Comparison of ENCODE assay signal across 22 cellular contexts in the genomic region with DNA sequence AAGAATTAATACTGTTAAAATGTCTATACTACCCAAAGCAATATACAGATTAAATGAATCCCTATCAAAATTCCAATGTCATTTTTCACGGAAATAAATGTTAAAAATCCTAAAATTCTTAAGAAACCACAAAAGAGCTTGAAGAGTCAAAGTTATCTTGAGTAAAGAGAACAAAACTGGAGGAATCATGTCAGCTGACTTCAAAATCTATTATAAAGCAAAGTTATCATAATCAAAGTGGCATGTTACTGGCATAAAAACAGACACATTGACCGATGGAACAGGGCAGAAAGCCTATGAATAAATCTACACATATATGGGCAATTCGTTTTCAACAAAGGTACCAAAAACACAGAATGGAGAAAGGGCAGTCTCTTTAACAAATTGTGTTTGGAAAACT.
DNase-seq lines count a peak whose midpoint lies in the region; ATAC-seq, FAIRE-seq and TF ChIP-seq lines count a peak whose summit lies in the region.
"Had no signal": no experiment of that assay in that cellular context is flagged by ENCODE, and none has a peak within 500 bp of the region (broad histone marks: within the 10 kb centered on the region; RNA-seq: fewer than 3 reads in every experiment).

No MANE protein-coding gene starts in this region.

- no peak overlapping the region for H3K14ac ChIP-seq in IMR-90 (replicated peaks; ENCODE audit: low read depth, low read length)

- no peak for ATAC-seq in activated T-cell treated with anti-CD3 and anti-CD28 coated beads, Interleukin-2, amount 50 U/mL, for 72 hours (replicated peaks in 1 of 2)
- no peak for ATAC-seq in IMR-90 (ENCODE audit: low read depth)
- no peak for ATAC-seq in HG02759 (IDR thresholded peaks at IDR 0.05; ENCODE audit: unreplicated experiment)
- ATAC-seq in HG03520 (IDR thresholded peaks at IDR 0.05; ENCODE audit: unreplicated experiment) = no peak
- ATAC-seq: HepG2 had no signal

- in situ Hi-C loops in IMR-90 (cut with MboI; ENCODE audit: low sequenced_read_pairs) = no loop called here

- dilution Hi-C loops in IMR-90 (cut with HindIII; ENCODE audit: low sequenced_read_pairs, unreplicated experiment) = no loop called here

- H3K36me3 ChIP-seq in IMR-90 (ENCODE audit: control insufficient read depth, insufficient read depth, low read length) = no peaks in the 10 kb centered on the region; the same call in 1 of the 2 replicates
- no peaks in the 10 kb centered on the region for H3K36me3 ChIP-seq in astrocyte (ENCODE audit: insufficient read depth, low read length)
- no peaks in the 10 kb centered on the region for H3K36me3 ChIP-seq in skeletal muscle tissue (ENCODE audit: control insufficient read depth in 3 of 3, insufficient read depth in 3 of 3, low read length in 3 of 3)

- H2BK15ac ChIP-seq in IMR-90 (ENCODE audit: low read depth, low read length) = 0 out of 3 replicates have a peak overlapping the region, but pooled peaks have one; percentile 6

- H4K20me1 ChIP-seq in IMR-90 (ENCODE audit: insufficient read depth, low read length) (no peaks in the 10 kb centered on the region), astrocyte (ENCODE audit: insufficient read depth, low read length) (no peaks in the 10 kb centered on the region)

- H2BK20ac ChIP-seq in IMR-90 (ENCODE audit: low read depth, low read length) = peak overlapping the region; percentile 28

- no peak overlapping the region for H3K4me3 Mint-ChIP-seq in activated T-cell treated with anti-CD3 and anti-CD28 coated beads, Interleukin-2, amount 50 U/mL, for 72 hours
- H3K4me3 Mint-ChIP-seq in astrocyte (ENCODE audit: unreplicated experiment) = no peak overlapping the region
- H3K4me3 Mint-ChIP-seq: CD14-positive monocyte had no signal

- peak overlapping the region; percentile 15 for H3K27ac Mint-ChIP-seq in activated T-cell treated with anti-CD3 and anti-CD28 coated beads, Interleukin-2, amount 50 U/mL, for 72 hours
- no peak overlapping the region for H3K27ac Mint-ChIP-seq in astrocyte (ENCODE audit: unreplicated experiment)
- H3K27ac Mint-ChIP-seq: CD14-positive monocyte had no signal

- H3K79me2 ChIP-seq in astrocyte (ENCODE audit: insufficient read depth, low read length) = no peaks in the 10 kb centered on the region

- intact Hi-C loops in IMR-90 (cut with micrococcal nuclease) = loop anchor here (5.0 to 10.0 kb wide), 2 partner anchors 140 to 922 kb away; no protein-coding TSS in a partner anchor

- peak overlapping the region; percentile 53 for H2BK120ac ChIP-seq in IMR-90 (ENCODE audit: low read depth, low read length)

- CTCF ChIA-PET in IMR-90 (lab: Yijun Ruan, JAX) = no interaction called here

- POLR2A ChIA-PET in IMR-90 (lab: Charles Lee; ENCODE audit: unreplicated experiment) = no interaction called here

- H4K5ac ChIP-seq in IMR-90 (ENCODE audit: low read depth, low read length) = peak overlapping the region; percentile 85

- TF ChIP-seq CTCF in IMR-90 (conservative IDR thresholded peaks at IDR 0.05; ENCODE audit: low read depth, low read length) (no peak), astrocyte (IDR thresholded peaks at IDR 0.05; ENCODE audit: insufficient read depth, low read depth, low read length) (no peak)

- H3K27ac ChIP-seq in IMR-90 (ENCODE audit: insufficient read depth, low read length) = no peak overlapping the region; the same call in 1 of the 2 replicates
- no peak overlapping the region for H3K27ac ChIP-seq in astrocyte (ENCODE audit: low read depth, low read length)
- H3K27ac ChIP-seq in skeletal muscle tissue (ENCODE audit: low read depth, low read length) = peak overlapping the region; percentile 1
- H3K27ac ChIP-seq: HL-60, SK-N-MC had no signal

- peak overlapping the region; percentile 7 for H2BK5ac ChIP-seq in IMR-90 (ENCODE audit: low read depth, low read length, poor library complexity, severe bottlenecking)

- peaks cover 80% of the 10 kb centered on the region for H3K4me1 Mint-ChIP-seq in activated T-cell treated with anti-CD3 and anti-CD28 coated beads, Interleukin-2, amount 50 U/mL, for 72 hours (ENCODE audit: low read depth)
- peaks cover 14% of the 10 kb centered on the region for H3K4me1 Mint-ChIP-seq in astrocyte (ENCODE audit: low read depth, unreplicated experiment)
- H3K4me1 Mint-ChIP-seq: CD14-positive monocyte had no signal

- H2AK5ac ChIP-seq in IMR-90 (ENCODE audit: low read depth, low read length) = peak overlapping the region; percentile 43; the same call in 1 of the 2 replicates

- H3K4me1 ChIP-seq in IMR-90 (ENCODE audit: control insufficient read depth, insufficient read depth, low read length) = peaks cover 20% of the 10 kb centered on the region
- peaks cover 12% of the 10 kb centered on the region for H3K4me1 ChIP-seq in astrocyte (ENCODE audit: insufficient read depth, low read length)
- H3K4me1 ChIP-seq in skeletal muscle tissue (ENCODE audit: control insufficient read depth in 3 of 3, insufficient read depth in 3 of 3, low read length in 3 of 3) = peaks cover 0 to 12% (median 6%) of the 10 kb centered on the region in 3 donors

- H3K18ac ChIP-seq in IMR-90 (ENCODE audit: low read depth, low read length) = peak overlapping the region; percentile 80; the same call in 1 of the 2 replicates

- no peak overlapping the region for H3K56ac ChIP-seq in IMR-90 (ENCODE audit: extremely low read depth, insufficient read depth, low read length)

- H3K27me3 Mint-ChIP-seq in activated T-cell treated with anti-CD3 and anti-CD28 coated beads, Interleukin-2, amount 50 U/mL, for 72 hours (ENCODE audit: low read depth) = no peaks in the 10 kb centered on the region
- no peaks in the 10 kb centered on the region for H3K27me3 Mint-ChIP-seq in astrocyte (ENCODE audit: low read depth, unreplicated experiment)

- peak overlapping the region; percentile 15; the same call in 1 of the 2 replicates for H4K91ac ChIP-seq in IMR-90 (ENCODE audit: insufficient read depth, low read depth, low read length)

- no peaks in the 10 kb centered on the region for H3K9me3 ChIP-seq in IMR-90 (ENCODE audit: control insufficient read depth, insufficient read depth, low read length)
- H3K9me3 ChIP-seq in astrocyte (ENCODE audit: insufficient read depth, low read depth, low read length) = no peaks in the 10 kb centered on the region
- H3K9me3 ChIP-seq in skeletal muscle tissue (ENCODE audit: control insufficient read depth in 3 of 3, low read length in 3 of 3) = no peaks in the 10 kb centered on the region

- H3K9me1 ChIP-seq in IMR-90 (ENCODE audit: insufficient read depth, low read length) = peaks cover 5% of the 10 kb centered on the region

- peak overlapping the region in 1 of 2 experiments; percentile 19; a peak in 2 of 4 replicates for H4K8ac ChIP-seq in IMR-90 (ENCODE audit: low read depth in 2 of 2, low read length in 2 of 2)

- BruUV-seq in IMR-90 (replicated peaks; lab: Mats Ljungman, UMichigan) = no TSS peak

- H2AK9ac ChIP-seq in IMR-90 (replicated peaks; ENCODE audit: low read depth, low read length, poor library complexity) = no peak overlapping the region

- H3K9ac ChIP-seq in IMR-90 (ENCODE audit: low read depth, low read length) (no peak overlapping the region), astrocyte (ENCODE audit: low read length) (no peak overlapping the region), skeletal muscle tissue (ENCODE audit: low read depth in 1 of 3, low read length in 3 of 3) (no peak overlapping the region)

- WGBS in IMR-90 (ENCODE audit: extremely low coverage in 2 of 2, insufficient read length in 1 of 2), 2 experiments = no CpG with 5 or more reads among the region's 3 CpGs

- peaks cover 6 to 23% of the 10 kb centered on the region in 2 donors for H3K36me3 Mint-ChIP-seq in activated T-cell treated with anti-CD3 and anti-CD28 coated beads, Interleukin-2, amount 50 U/mL, for 72 hours (ENCODE audit: insufficient read depth in 2 of 2)
- H3K36me3 Mint-ChIP-seq in astrocyte (ENCODE audit: low read depth, unreplicated experiment) = no peaks in the 10 kb centered on the region
- H3K36me3 Mint-ChIP-seq: CD14-positive monocyte had no signal

- no peak for TF ChIP-seq POLR2A in IMR-90 (IDR thresholded peaks at IDR 0.05; ENCODE audit: low read depth, low read length)

- H3K4me2 ChIP-seq in IMR-90 (ENCODE audit: low read depth, low read length) (no peak overlapping the region), astrocyte (ENCODE audit: low read length) (no peak overlapping the region)
- H3K4me2 ChIP-seq: PC-9 had no signal

- peaks cover 0 to 7% of the 10 kb centered on the region in 2 experiments; a peak in 2 of 4 replicates for H3K79me1 ChIP-seq in IMR-90 (ENCODE audit: low read depth in 1 of 2, low read length in 2 of 2)

- H3K4me3 ChIP-seq in IMR-90 (ENCODE audit: insufficient read depth, low read depth, low read length) (no peak overlapping the region), astrocyte (ENCODE audit: insufficient read depth, low read depth, low read length) (no peak overlapping the region), skeletal muscle tissue (ENCODE audit: low read length in 3 of 3) (no peak overlapping the region)
- H3K4me3 ChIP-seq: PC-9, SK-N-MC had no signal

- TF ChIP-seq RAD21 in IMR-90 (IDR thresholded peaks at IDR 0.05; ENCODE audit: low read length) = no peak

- H3K27me3 ChIP-seq in IMR-90 (ENCODE audit: control insufficient read depth, insufficient read depth, low read length) (no peaks in the 10 kb centered on the region), astrocyte (ENCODE audit: insufficient read depth, low read length) (no peaks in the 10 kb centered on the region), skeletal muscle tissue (ENCODE audit: control insufficient read depth in 3 of 3, insufficient read depth in 3 of 3, low read length in 3 of 3) (no peaks in the 10 kb centered on the region)

- no peaks in the 10 kb centered on the region for H3K9me3 Mint-ChIP-seq in activated T-cell treated with anti-CD3 and anti-CD28 coated beads, Interleukin-2, amount 50 U/mL, for 72 hours
- H3K9me3 Mint-ChIP-seq in astrocyte (ENCODE audit: unreplicated experiment) = no peaks in the 10 kb centered on the region

- no peak for DNase-seq in activated T-cell treated with anti-CD3 and anti-CD28 coated beads, Interleukin-2, amount 50 U/mL, for 72 hours
- DNase-seq in activated T-cell treated with anti-CD3 and anti-CD28 coated beads for 4 hours (no peak), IMR-90 (no peak), astrocyte (ENCODE audit: low read depth) (peak; percentile 41)
- DNase-seq: 8988T, H7, KG1, NCI-H1092 treated with DMSO at 0.1 percent for 48 hours, NCI-H1436 treated with DMSO at 0.1 percent for 48 hours, NCI-H1930, NCI-H2227 treated with DMSO at 0.1 percent for 48 hours, NCI-H510A, PC-9, RPMI8226, SHP77 treated with DMSO at 0.1 percent for 48 hours had no signal

- H2AFZ ChIP-seq in IMR-90 (replicated peaks; ENCODE audit: low read length, poor library complexity) = no peak overlapping the region
- no peak overlapping the region for H2AFZ ChIP-seq in astrocyte (ENCODE audit: low read depth, low read length)
- H2AFZ ChIP-seq: PC-9 had no signal

- peak overlapping the region; percentile 79; the same call in 1 of the 2 replicates for H3K4ac ChIP-seq in IMR-90 (ENCODE audit: low read depth, low read length)

- no peak overlapping the region for H3K23ac ChIP-seq in IMR-90 (ENCODE audit: low read depth, low read length)

- peak; percentile 23 for FAIRE-seq in astrocyte (lab: Jason Lieb, UNC)
- FAIRE-seq: HepG2 had no signal

TF ChIP-seq in IMR-90, 13 proteins besides CTCF, POLR2A, EP300 and RAD21 (continues in another document):
- TF ChIP-seq RFX5 (IDR thresholded peaks at IDR 0.05; ENCODE audit: low read depth, low read length) (no peak), SMC3 (IDR thresholded peaks at IDR 0.05; ENCODE audit: low read depth, low read length) (no peak), BHLHE40 (IDR thresholded peaks at IDR 0.05; ENCODE audit: low read depth, low read length) (no peak)
